ENCODE assay signal across 8 cellular contexts in genomic region chr3:33636125-33636855, GRCh38.
DNase-seq lines count a peak whose midpoint lies in the region; ATAC-seq and TF ChIP-seq lines count a peak whose summit lies in the region.

No MANE protein-coding gene starts in this region.

- H3K9me3 ChIP-seq in SK-N-SH: no peaks in the 10 kb centered on the region

- H2AFZ ChIP-seq in SK-N-SH (ENCODE audit: low read depth): no peak overlapping the region

- H3K4me1 ChIP-seq in SK-N-SH (ENCODE audit: control insufficient read depth in 1 of 2, insufficient read depth in 2 of 2, low read depth in 1 of 2, low read length in 1 of 2): no peaks in the 10 kb centered on the region

- H3K27me3 ChIP-seq in SK-N-SH (ENCODE audit: insufficient read depth): no peaks in the 10 kb centered on the region

- H3K9me3 Mint-ChIP-seq in activated T-helper 17 cell treated with anti-CD3 and anti-CD28 coated beads, Interleukin-2, amount 50 U/mL, for 72 hours: no peaks in the 10 kb centered on the region

- POLR2A ChIA-PET in SK-N-SH (lab: Yijun Ruan, JAX): no interaction called here

- CTCF ChIA-PET in SK-N-SH (lab: Yijun Ruan, JAX): interaction anchor here (0.6 to 2.6 kb wide), 19 partner anchors 9 to 164 kb away, joined by 3 to 38 read pairs (median 4); partner anchors contain the start of gene CLASP2

- H3K27me3 Mint-ChIP-seq in activated T-helper 17 cell treated with anti-CD3 and anti-CD28 coated beads, Interleukin-2, amount 50 U/mL, for 72 hours: no peaks in the 10 kb centered on the region

- WGBS in SK-N-SH (ENCODE audit: low lambda C conversion rate): 61% methylated on average over 6 of the region's 6 CpGs

- peak; percentile 89 for TF ChIP-seq RAD21 in SK-N-SH (IDR thresholded peaks at IDR 0.05; ENCODE audit: low read length)

- H3K79me2 ChIP-seq in SK-N-SH (ENCODE audit: insufficient read depth): no peaks in the 10 kb centered on the region

- no peak overlapping the region for H3K4me2 ChIP-seq in SK-N-SH

- H3K9me2 ChIP-seq in SK-N-SH: no peaks in the 10 kb centered on the region

- TF ChIP-seq EP300 in SK-N-SH (IDR thresholded peaks at IDR 0.05; ENCODE audit: borderline replicate concordance in 1 of 2, low read depth in 1 of 2, low read length in 1 of 2): no peak

- ATAC-seq in HG03520 (IDR thresholded peaks at IDR 0.05; ENCODE audit: unreplicated experiment): no peak
- no peak for ATAC-seq in activated T-helper 17 cell treated with anti-CD3 and anti-CD28 coated beads, Interleukin-2, amount 50 U/mL, for 72 hours (replicated peaks)

- H3K36me3 ChIP-seq in SK-N-SH (replicated peaks in 1 of 2; ENCODE audit: control insufficient read depth in 1 of 2, insufficient read depth in 2 of 2, low read length in 1 of 2): peaks cover 21 to 28% of the 10 kb centered on the region in 2 experiments

- no peak overlapping the region for H3K27ac Mint-ChIP-seq in activated T-helper 17 cell treated with anti-CD3 and anti-CD28 coated beads, Interleukin-2, amount 50 U/mL, for 72 hours

- H3K36me3 Mint-ChIP-seq in activated T-helper 17 cell treated with anti-CD3 and anti-CD28 coated beads, Interleukin-2, amount 50 U/mL, for 72 hours (ENCODE audit: low read depth): peaks cover 8% of the 10 kb centered on the region

- DNase-seq in GDM1 (lab: John Stamatoyannopoulos, UW): peak; percentile 21
- no peak for DNase-seq in LNCaP clone FGC (ENCODE audit: low read depth)
- DNase-seq in SK-N-SH: peak; percentile 49
- DNase-seq in fibroblast of the aortic adventitia (ENCODE audit: low read depth): peak; percentile 86
- peak; percentile 52 for DNase-seq in putamen (ENCODE audit: low spot score)
- no peak for DNase-seq in activated CD4-positive, alpha-beta T cell treated with anti-CD3 and anti-CD28 coated beads, Interleukin-2, amount 50 U/mL, for 1 hour

- no peaks in the 10 kb centered on the region for H4K20me1 ChIP-seq in SK-N-SH (ENCODE audit: insufficient read depth)

- H3K4me1 Mint-ChIP-seq in activated T-helper 17 cell treated with anti-CD3 and anti-CD28 coated beads, Interleukin-2, amount 50 U/mL, for 72 hours: no peaks in the 10 kb centered on the region

- H3K9ac ChIP-seq in SK-N-SH: no peak overlapping the region

- peak; percentile 54 for TF ChIP-seq CTCF in LNCaP clone FGC (IDR thresholded peaks at IDR 0.05; ENCODE audit: control insufficient read depth, extremely low read depth, insufficient read depth)
- peak; percentile 83 for TF ChIP-seq CTCF in SK-N-SH (IDR thresholded peaks at IDR 0.05)
- TF ChIP-seq CTCF in fibroblast of the aortic adventitia (IDR thresholded peaks at IDR 0.05; ENCODE audit: insufficient read depth, low read length): peak; percentile 65

- no peak overlapping the region for H3K27ac ChIP-seq in SK-N-SH (ENCODE audit: low read depth in 2 of 2, low read length in 1 of 2)

- peaks cover 10% of the 10 kb centered on the region for H3F3A ChIP-seq in SK-N-SH (replicated peaks; ENCODE audit: insufficient read depth)

- no peak overlapping the region for H3K4me3 Mint-ChIP-seq in activated T-helper 17 cell treated with anti-CD3 and anti-CD28 coated beads, Interleukin-2, amount 50 U/mL, for 72 hours

- H3K4me3 ChIP-seq in LNCaP clone FGC (ENCODE audit: low read depth, low read length) (no peak overlapping the region), SK-N-SH (ENCODE audit: low read depth in 2 of 2, low read length in 1 of 2) (no peak overlapping the region), fibroblast of the aortic adventitia (ENCODE audit: low read depth, low read length) (no peak overlapping the region)

TF ChIP-seq in SK-N-SH, 30 proteins besides CTCF, POLR2A, EP300 and RAD21:
- TF ChIP-seq SMC3 (IDR thresholded peaks at IDR 0.05; ENCODE audit: low read depth, low read length) (peak; percentile 77), REST (IDR thresholded peaks at IDR 0.05; ENCODE audit: low read depth, low read length) (no peak), ZBTB33 (IDR thresholded peaks at IDR 0.05; ENCODE audit: borderline replicate concordance, low read depth) (no peak), GABPA (IDR thresholded peaks at IDR 0.05; ENCODE audit: low read depth) (no peak), TAF1 (IDR thresholded peaks at IDR 0.05; ENCODE audit: borderline replicate concordance, low read depth, low read length) (no peak), SIN3A (IDR thresholded peaks at IDR 0.05; ENCODE audit: borderline replicate concordance, low read depth, low read length) (no peak)

Comparison
In these comparisons a context has a peak if more than half of its experiments do, and no peak if none do; other contexts are left out.
1. DNase-seq: peak in GDM1 (single experiment), SK-N-SH (single experiment), fibroblast of the aortic adventitia (single experiment) and putamen (single experiment); none in LNCaP clone FGC (single experiment) and activated CD4-positive, alpha-beta T cell treated with anti-CD3 and anti-CD28 coated beads, Interleukin-2, amount 50 U/mL, for 1 hour (single experiment).
2. Peak in every context shown above with its lines, with median percentiles within 50 percentile points of each other: CTCF ChIP-seq.